ENCODE assay signal across 8 cellular contexts in genomic region chr10:109883859-109884771, GRCh38. TPM values are rescaled to one million over a fixed set of nuclear protein-coding genes. Genes with fewer than 3 reads are reported as not detected.
A peak's percentile ranks its signal among the peaks of the same experiment; 100 is the strongest.
DNase-seq lines count a peak whose midpoint lies in the region; ATAC-seq, FAIRE-seq and TF ChIP-seq lines count a peak whose summit lies in the region.

No MANE protein-coding gene starts in this region.

- peak; percentile 82 for FAIRE-seq in A549 (lab: Jason Lieb, UNC)

- peak overlapping the region; percentile 62 for H3K4me2 ChIP-seq in A549

- TF ChIP-seq RAD21 in A549 (conservative IDR thresholded peaks at IDR 0.05 in 1 of 2, IDR thresholded peaks at IDR 0.05 in 1 of 2), result peak; percentile 93 to 95

- TF ChIP-seq EP300 in A549 (IDR thresholded peaks at IDR 0.05), result no peak

- TF ChIP-seq POLR2A in A549 (IDR thresholded peaks at IDR 0.05; ENCODE audit: low read length), result no peak

- 29% methylated on average over 17 of the region's 17 CpGs for WGBS in A549 (ENCODE audit: missing lambda C conversion rate)

- no peaks in the 10 kb centered on the region for H3K9me3 ChIP-seq in A549

- H3K4me1 ChIP-seq in A549, result peaks cover 6% of the 10 kb centered on the region

- POLR2A ChIA-PET in A549 (lab: Yijun Ruan, JAX), result interaction anchor here (0.8 to 1.2 kb wide), 5 partner anchors 37 to 420 kb away, joined by 3 to 7 read pairs (median 4); partner anchors contain the start of gene SMNDC1

- peak; percentile 91 for TF ChIP-seq CTCF in A549 (IDR thresholded peaks at IDR 0.05)

- ATAC-seq in A549, result peak; percentile 86 to 96
- ATAC-seq in GM18508 (IDR thresholded peaks at IDR 0.05; ENCODE audit: insufficient read depth, unreplicated experiment), result peak; percentile 51
- peak; percentile 54 for ATAC-seq in HG03060 (IDR thresholded peaks at IDR 0.05; ENCODE audit: low read depth, unreplicated experiment)

- H3K4me3 ChIP-seq in A549, result no peak overlapping the region

- CTCF ChIA-PET in A549 (lab: Yijun Ruan, JAX), result interaction anchor here (0.5 to 4.2 kb wide), 60 partner anchors 8 to 1388 kb away, joined by 3 to 51 read pairs (median 4); partner anchors contain the start of gene ADD3

- DNase-seq in A549 (ENCODE audit: low read depth in 1 of 2, low spot score in 1 of 2) (peak; percentile 89 to 92), NCI-H2171 treated with DMSO at 0.1 percent for 48 hours (lab: John Stamatoyannopoulos, UW) (peak; percentile 80), cerebellar nuclear complex (lab: John Stamatoyannopoulos, UW) (peak; percentile 65 to 80), kidney glomerular epithelial cell (lab: John Stamatoyannopoulos, UW) (peak; percentile 88)
- peak; percentile 19 to 27 (median 23) for DNase-seq in activated CD4-positive, CD25-positive, alpha-beta regulatory T cell (lab: John Stamatoyannopoulos, UW)
- peak; percentile 33 to 44 (median 36) for DNase-seq in stimulated activated CD4-positive, alpha-beta T cell treated with anti-CD3 and anti-CD28 coated beads, Interleukin-1b, Interleukin-23, amount 100 ng/mL, for 24 hours (ENCODE audit: low read depth in 4 of 4, low spot score in 1 of 4)

- peak overlapping the region; percentile 37 to 69; a peak in 4 of 6 replicates for H3K27ac ChIP-seq in A549

TF ChIP-seq in A549, 52 proteins besides CTCF, POLR2A, EP300 and RAD21:
- TF ChIP-seq JUN (IDR thresholded peaks at IDR 0.05) (no peak), JUNB (IDR thresholded peaks at IDR 0.05) (no peak), ZFP36 (IDR thresholded peaks at IDR 0.05; ENCODE audit: borderline replicate concordance, partially characterized antibody) (no peak), TFCP2L1 (CRISPR knock-in tag; IDR thresholded peaks at IDR 0.05) (no peak), NFE2L2 (conservative IDR thresholded peaks at IDR 0.05; ENCODE audit: low read length) (no peak), POLR2AphosphoS2 (conservative IDR thresholded peaks at IDR 0.05; ENCODE audit: low read length) (no peak), NPAS2 (CRISPR knock-in tag; IDR thresholded peaks at IDR 0.05; ENCODE audit: borderline replicate concordance) (no peak), HES2 (IDR thresholded peaks at IDR 0.05) (no peak), MAZ (IDR thresholded peaks at IDR 0.05; ENCODE audit: borderline replicate concordance, low read depth, low read length) (peak; percentile 76; the same call in 1 of the 2 replicates), SREBF2 (IDR thresholded peaks at IDR 0.05) (no peak), GATA3 (IDR thresholded peaks at IDR 0.05; ENCODE audit: borderline replicate concordance) (no peak), FOXS1 (CRISPR knock-in tag; IDR thresholded peaks at IDR 0.05) (no peak), EHF (CRISPR knock-in tag; IDR thresholded peaks at IDR 0.05) (no peak), ZNF302 (CRISPR knock-in tag; IDR thresholded peaks at IDR 0.05) (no peak), SMC3 (IDR thresholded peaks at IDR 0.05) (peak; percentile 90), PBX3 (IDR thresholded peaks at IDR 0.05) (no peak), CBX2 (IDR thresholded peaks at IDR 0.05; ENCODE audit: borderline replicate concordance, low read depth) (no peak), RFX5 (IDR thresholded peaks at IDR 0.05) (no peak), HOXB5 (CRISPR knock-in tag; IDR thresholded peaks at IDR 0.05) (no peak), RARB (CRISPR knock-in tag; IDR thresholded peaks at IDR 0.05) (no peak), HOXA7 (CRISPR knock-in tag; IDR thresholded peaks at IDR 0.05) (no peak), RCOR1 (IDR thresholded peaks at IDR 0.05; ENCODE audit: low read depth, low read length) (no peak), BCL3 (IDR thresholded peaks at IDR 0.05) (no peak), USF2 (IDR thresholded peaks at IDR 0.05) (peak; percentile 58), MAFK (IDR thresholded peaks at IDR 0.05; ENCODE audit: partially characterized antibody) (peak; percentile 4), CHD4 (IDR thresholded peaks at IDR 0.05; ENCODE audit: borderline replicate concordance) (no peak), TP53 (CRISPR knock-in tag; IDR thresholded peaks at IDR 0.05) (no peak), PHF8 (IDR thresholded peaks at IDR 0.05; ENCODE audit: borderline replicate concordance, low read depth) (no peak), REST (IDR thresholded peaks at IDR 0.05) (no peak), KDM1A (IDR thresholded peaks at IDR 0.05; ENCODE audit: low read depth) (no peak)

RNA-seq across cellular contexts. Expression of gene XPNPEP1, which starts 39.2 kb away (rescaled TPM):
- polyA plus RNA-seq in A549 (2011; rRNA removed) (53.9 and 107 TPM in 2 replicates), A549 (2017; fragmentation: RNase III; extraction: RNeasy Plus Mini Kit Qiagen cat#74134 plus additional on column Dnase treatment) (30.6 to 32.7 TPM (median 32.5 TPM) in 3 replicates)
- polyA plus RNA-seq in A549 (2012; cell fraction: cytosol; rRNA removed), result 140 and 153 TPM in 2 replicates
- 122 and 185 TPM in 2 replicates for polyA plus RNA-seq in A549 (2012; cell fraction: nucleus; rRNA removed)
- 229 and 246 TPM in 2 replicates for polyA minus RNA-seq in A549 (2011; rRNA and poly(A)+ RNA removed)

Comparison
In these comparisons a context has a peak if more than half of its experiments do, and no peak if none do; other contexts are left out.
1. DNase-seq: peak in every context shown above with its lines; median percentile 90 in A549; 88 in kidney glomerular epithelial cell; 80 in NCI-H2171 treated with DMSO at 0.1 percent for 48 hours; 72 in cerebellar nuclear complex; 36 in stimulated activated CD4-positive, alpha-beta T cell treated with anti-CD3 and anti-CD28 coated beads, Interleukin-1b, Interleukin-23, amount 100 ng/mL, for 24 hours; 23 in activated CD4-positive, CD25-positive, alpha-beta regulatory T cell.